ENCODE assay signal across 14 cellular contexts in genomic region chr9:116377179-116377790, GRCh38.
DNase-seq lines count a peak whose midpoint lies in the region; ATAC-seq, FAIRE-seq and TF ChIP-seq lines count a peak whose summit lies in the region.
"Had no signal": no experiment of that assay in that cellular context is flagged by ENCODE, and none has a peak within 500 bp of the region (broad histone marks: within the 10 kb centered on the region; RNA-seq: fewer than 3 reads in every experiment).

No MANE protein-coding gene starts in this region.

- ATAC-seq in naive thymus-derived CD8-positive, alpha-beta T cell: no peak
- ATAC-seq in stimulated activated naive CD8-positive, alpha-beta T cell treated with anti-CD3 and anti-CD28 coated beads, Interleukin-15, amount 100 ng/mL, for 72 hours: no peak

- H3K4me2 ChIP-seq in SK-N-SH: peak overlapping the region; percentile 27; the same call in 1 of the 2 replicates
- H3K4me2 ChIP-seq: neural progenitor cell had no signal

- peaks cover 4% of the 10 kb centered on the region for H3K4me1 Mint-ChIP-seq in endothelial cell (ENCODE audit: unreplicated experiment)
- no peaks in the 10 kb centered on the region for H3K4me1 Mint-ChIP-seq in naive thymus-derived CD8-positive, alpha-beta T cell
- peaks cover 12% of the 10 kb centered on the region for H3K4me1 Mint-ChIP-seq in stimulated activated naive CD8-positive, alpha-beta T cell treated with anti-CD3 and anti-CD28 coated beads, Interleukin-15, amount 100 ng/mL, for 72 hours
- H3K4me1 Mint-ChIP-seq: neural progenitor cell had no signal

- no peaks in the 10 kb centered on the region for H3K36me3 Mint-ChIP-seq in endothelial cell (ENCODE audit: low read depth, unreplicated experiment)
- H3K36me3 Mint-ChIP-seq in naive thymus-derived CD8-positive, alpha-beta T cell: no peaks in the 10 kb centered on the region

- H3K9me3 ChIP-seq in SK-N-SH: no peaks in the 10 kb centered on the region
- H3K9me3 ChIP-seq in BE2C: no peaks in the 10 kb centered on the region

- WGBS in SK-N-SH (ENCODE audit: low lambda C conversion rate): 70% methylated on average over 8 of the region's 8 CpGs

- TF ChIP-seq POLR2A in H54 (IDR thresholded peaks at IDR 0.05; ENCODE audit: low read depth, low read length): no peak

- no peak overlapping the region for H2AFZ ChIP-seq in SK-N-SH (ENCODE audit: low read depth)
- H2AFZ ChIP-seq: neural progenitor cell had no signal

- no peaks in the 10 kb centered on the region for H3K9me2 ChIP-seq in SK-N-SH

- H3K27me3 Mint-ChIP-seq in endothelial cell (ENCODE audit: unreplicated experiment): no peaks in the 10 kb centered on the region
- H3K27me3 Mint-ChIP-seq in naive thymus-derived CD8-positive, alpha-beta T cell: no peaks in the 10 kb centered on the region
- H3K27me3 Mint-ChIP-seq in stimulated activated naive CD8-positive, alpha-beta T cell treated with anti-CD3 and anti-CD28 coated beads, Interleukin-15, amount 100 ng/mL, for 72 hours: no peaks in the 10 kb centered on the region

- TF ChIP-seq RAD21 in SK-N-SH (IDR thresholded peaks at IDR 0.05; ENCODE audit: low read length): no peak

- peaks cover 27% of the 10 kb centered on the region for H4K20me1 ChIP-seq in SK-N-SH (ENCODE audit: insufficient read depth)

- no peak overlapping the region for H3K4me3 Mint-ChIP-seq in endothelial cell (ENCODE audit: unreplicated experiment)
- H3K4me3 Mint-ChIP-seq in naive thymus-derived CD8-positive, alpha-beta T cell: no peak overlapping the region
- H3K4me3 Mint-ChIP-seq in stimulated activated naive CD8-positive, alpha-beta T cell treated with anti-CD3 and anti-CD28 coated beads, Interleukin-15, amount 100 ng/mL, for 72 hours: no peak overlapping the region
- H3K4me3 Mint-ChIP-seq: neural progenitor cell had no signal

- no peaks in the 10 kb centered on the region for H3K27me3 ChIP-seq in SK-N-SH (ENCODE audit: insufficient read depth)
- no peaks in the 10 kb centered on the region for H3K27me3 ChIP-seq in BE2C
- H3K27me3 ChIP-seq: neural progenitor cell had no signal

- peak; percentile 96 for DNase-seq in H54 (ENCODE audit: insufficient read length, low spot score)
- no peak for DNase-seq in SK-N-SH
- DNase-seq in fibroblast of mammary gland (ENCODE audit: low read depth): peak; percentile 88
- DNase-seq in skeletal muscle cell (ENCODE audit: low read depth): peak; percentile 66
- no peak for DNase-seq in BE2C
- no peak for DNase-seq in endothelial cell (ENCODE audit: low spot score)
- DNase-seq in naive thymus-derived CD8-positive, alpha-beta T cell: no peak
- no peak for DNase-seq in stimulated activated naive CD8-positive, alpha-beta T cell treated with anti-CD3 and anti-CD28 coated beads, Interleukin-15, amount 100 ng/mL, for 72 hours
- DNase-seq: activated CD4-positive, alpha-beta T cell treated with anti-CD3 and anti-CD28 coated beads, Interleukin-2, amount 50 U/mL, for 1 hour; activated naive CD4-positive, alpha-beta T cell treated with Interleukin-2 at 50 U/mL for 16 hours; DMS79; NCI-H526 treated with DMSO at 0.1 percent for 48 hours; stimulated activated CD4-positive, alpha-beta T cell treated with anti-CD3 and anti-CD28 coated beads, Interleukin-4, amount 100 ng/mL, for 1 hour had no signal

- TF ChIP-seq CTCF in SK-N-SH (IDR thresholded peaks at IDR 0.05) (no peak), fibroblast of mammary gland (conservative IDR thresholded peaks at IDR 0.05; ENCODE audit: control insufficient read depth, insufficient read depth, low read depth, low read length) (no peak), BE2C (IDR thresholded peaks at IDR 0.05; ENCODE audit: low read depth, low read length) (no peak), endothelial cell (IDR thresholded peaks at IDR 0.05; ENCODE audit: unreplicated experiment) (no peak)

- peaks cover 55% of the 10 kb centered on the region for H3F3A ChIP-seq in SK-N-SH (replicated peaks; ENCODE audit: insufficient read depth)

- POLR2A ChIA-PET in SK-N-SH (lab: Yijun Ruan, JAX): interaction anchor here (0.6 kb wide), 1 partner anchor 180 kb away, joined by 3 read pairs; no protein-coding TSS in a partner anchor
- POLR2A ChIA-PET in naive thymus-derived CD8-positive, alpha-beta T cell (lab: Charles Lee): no interaction called here

- TF ChIP-seq EP300 in SK-N-SH (IDR thresholded peaks at IDR 0.05; ENCODE audit: borderline replicate concordance in 1 of 2, low read depth in 1 of 2, low read length in 1 of 2): no peak

- H3K9me3 Mint-ChIP-seq in endothelial cell (ENCODE audit: unreplicated experiment): no peaks in the 10 kb centered on the region
- H3K9me3 Mint-ChIP-seq in naive thymus-derived CD8-positive, alpha-beta T cell: peaks cover 0 to 7% (median 0%) of the 10 kb centered on the region in 9 donors
- peaks cover 5 to 13% of the 10 kb centered on the region in 2 donors for H3K9me3 Mint-ChIP-seq in stimulated activated naive CD8-positive, alpha-beta T cell treated with anti-CD3 and anti-CD28 coated beads, Interleukin-15, amount 100 ng/mL, for 72 hours
- H3K9me3 Mint-ChIP-seq: neural progenitor cell had no signal

- H3K4me3 ChIP-seq in SK-N-SH (ENCODE audit: low read depth in 2 of 2, low read length in 1 of 2) (no peak overlapping the region; a peak in 1 of 4 replicates), fibroblast of mammary gland (ENCODE audit: control insufficient read depth, low read depth, low read length) (no peak overlapping the region), skeletal muscle cell (ENCODE audit: low read depth, low read length) (no peak overlapping the region), BE2C (ENCODE audit: low read depth, low read length) (no peak overlapping the region)
- H3K4me3 ChIP-seq: neural progenitor cell had no signal

- FAIRE-seq in H54 (lab: Jason Lieb, UNC): peak; percentile 99

- H3K27ac Mint-ChIP-seq in endothelial cell (ENCODE audit: unreplicated experiment): no peak overlapping the region
- no peak overlapping the region for H3K27ac Mint-ChIP-seq in naive thymus-derived CD8-positive, alpha-beta T cell
- peak overlapping the region in 1 of 2 donors; percentile 78 for H3K27ac Mint-ChIP-seq in stimulated activated naive CD8-positive, alpha-beta T cell treated with anti-CD3 and anti-CD28 coated beads, Interleukin-15, amount 100 ng/mL, for 72 hours
- H3K27ac Mint-ChIP-seq: neural progenitor cell had no signal

- CTCF ChIA-PET in SK-N-SH (lab: Yijun Ruan, JAX): no interaction called here

- H3K36me3 ChIP-seq in SK-N-SH (replicated peaks in 1 of 2; ENCODE audit: control insufficient read depth in 1 of 2, insufficient read depth in 2 of 2, low read length in 1 of 2): peaks cover 50 to 72% of the 10 kb centered on the region in 2 experiments
- no peaks in the 10 kb centered on the region; the same call in 1 of the 2 replicates for H3K36me3 ChIP-seq in BE2C
- H3K36me3 ChIP-seq: neural progenitor cell had no signal

- H3K79me2 ChIP-seq in SK-N-SH (ENCODE audit: insufficient read depth): peaks cover 8% of the 10 kb centered on the region

- H3K9ac ChIP-seq in SK-N-SH: no peak overlapping the region
- H3K9ac ChIP-seq: neural progenitor cell had no signal

- peaks cover 0 to 3% of the 10 kb centered on the region in 2 experiments; a peak in 1 of 4 replicates for H3K4me1 ChIP-seq in SK-N-SH (ENCODE audit: control insufficient read depth in 1 of 2, insufficient read depth in 2 of 2, low read depth in 1 of 2, low read length in 1 of 2)
- no peaks in the 10 kb centered on the region; the same call in 1 of the 2 replicates for H3K4me1 ChIP-seq in BE2C
- H3K4me1 ChIP-seq: neural progenitor cell had no signal

- H3K27ac ChIP-seq in SK-N-SH (ENCODE audit: low read depth in 2 of 2, low read length in 1 of 2): peak overlapping the region in 1 of 2 experiments; percentile 46; a peak in 2 of 4 replicates
- H3K27ac ChIP-seq: neural progenitor cell had no signal

TF ChIP-seq in SK-N-SH, 30 proteins besides CTCF, POLR2A, EP300 and RAD21 (continues in another document):
- TF ChIP-seq FOSL2 (IDR thresholded peaks at IDR 0.05; ENCODE audit: borderline replicate concordance, low read depth) (peak; percentile 56; the same call in 1 of the 2 replicates), RCOR1 (IDR thresholded peaks at IDR 0.05; ENCODE audit: low read length) (no peak), SMC3 (IDR thresholded peaks at IDR 0.05; ENCODE audit: low read depth, low read length) (no peak), IRF3 (IDR thresholded peaks at IDR 0.05; ENCODE audit: low read depth, low read length) (no peak), CHD2 (IDR thresholded peaks at IDR 0.05; ENCODE audit: low read length, partially characterized antibody) (no peak), TAF1 (IDR thresholded peaks at IDR 0.05; ENCODE audit: borderline replicate concordance, low read depth, low read length) (no peak), TCF12 (IDR thresholded peaks at IDR 0.05) (peak; percentile 8; the same call in 1 of the 2 replicates), NRF1 (IDR thresholded peaks at IDR 0.05; ENCODE audit: low read depth, low read length) (no peak), JUND (IDR thresholded peaks at IDR 0.05) (peak; percentile 44), ELF1 (IDR thresholded peaks at IDR 0.05) (no peak), ZBTB33 (IDR thresholded peaks at IDR 0.05; ENCODE audit: borderline replicate concordance, low read depth) (no peak), MEF2A (IDR thresholded peaks at IDR 0.05; ENCODE audit: borderline replicate concordance, low read depth) (no peak), FOXJ3 (CRISPR knock-in tag; IDR thresholded peaks at IDR 0.05) (no peak)

Comparison
In these comparisons a context has a peak if more than half of its experiments do, and no peak if none do; other contexts are left out.
1. DNase-seq: peak in H54 (single experiment), fibroblast of mammary gland (single experiment) and skeletal muscle cell (single experiment); none in SK-N-SH (single experiment), BE2C (single experiment), endothelial cell (single experiment), naive thymus-derived CD8-positive, alpha-beta T cell (0 of 10) and stimulated activated naive CD8-positive, alpha-beta T cell treated with anti-CD3 and anti-CD28 coated beads, Interleukin-15, amount 100 ng/mL, for 72 hours (0 of 2).